Comparison of ENCODE assay signal across 2 cellular contexts in genomic region chr17:45103269-45103795, GRCh38.
TF ChIP-seq lines count a peak whose summit lies in the region.

No MANE protein-coding gene starts in this region.

TF ChIP-seq in A549, 52 proteins besides CTCF, POLR2A, EP300 and RAD21:
- 0 out of 2 replicates have a peak, but pooled peaks have one; percentile 78 for TF ChIP-seq POLR2AphosphoS2 (conservative IDR thresholded peaks at IDR 0.05; ENCODE audit: low read length)
- TF ChIP-seq SMC3 (IDR thresholded peaks at IDR 0.05): no peak

TF ChIP-seq in K562, 482 proteins besides CTCF, POLR2A, EP300 and RAD21:
- TF ChIP-seq SMARCE1 (IDR thresholded peaks at IDR 0.05) (no peak), C11orf30 (IDR thresholded peaks at IDR 0.05; ENCODE audit: low read depth) (no peak), JUND (IDR thresholded peaks at IDR 0.05; ENCODE audit: borderline replicate concordance, low read depth, low read length) (no peak), JUND (tag; IDR thresholded peaks at IDR 0.05; ENCODE audit: borderline replicate concordance, low read depth, low read length) (no peak), POLR2G (IDR thresholded peaks at IDR 0.05; ENCODE audit: low read depth, low read length) (0 out of 2 replicates have a peak, but pooled peaks have one; percentile 3), SMARCA4 (IDR thresholded peaks at IDR 0.05) (no peak), VEZF1 (CRISPR knock-in tag; IDR thresholded peaks at IDR 0.05) (no peak), ZNF23 (CRISPR knock-in tag; IDR thresholded peaks at IDR 0.05) (no peak)
